In genomic region chr18:22670914-22671313, GRCh38 we compare ENCODE assay signal across 2 cellular contexts.
TF ChIP-seq lines count a peak whose summit lies in the region.

No MANE protein-coding gene starts in this region.

TF ChIP-seq in SK-N-SH, 30 proteins besides CTCF, POLR2A, EP300 and RAD21 (continued from another document):
- TF ChIP-seq MXI1 (IDR thresholded peaks at IDR 0.05; ENCODE audit: low read depth, low read length) (no peak), ELF1 (IDR thresholded peaks at IDR 0.05) (no peak), FOSL2 (IDR thresholded peaks at IDR 0.05; ENCODE audit: borderline replicate concordance, low read depth) (no peak), GABPA (IDR thresholded peaks at IDR 0.05; ENCODE audit: low read depth) (no peak), JUND (IDR thresholded peaks at IDR 0.05) (no peak), GATA2 (CRISPR knock-in tag; IDR thresholded peaks at IDR 0.05) (no peak), SIN3A (IDR thresholded peaks at IDR 0.05; ENCODE audit: borderline replicate concordance, low read depth, low read length) (no peak)

TF ChIP-seq in SK-N-SH treated with all-trans-retinoic acid at 6 μM for 48 hours, 23 proteins besides CTCF, POLR2A, EP300 and RAD21 (continued from another document):
- TF ChIP-seq CREB5 (CRISPR knock-in tag; IDR thresholded peaks at IDR 0.05; ENCODE audit: low read depth) = no peak
- TF ChIP-seq GLIS3 (CRISPR knock-in tag; IDR thresholded peaks at IDR 0.05) = no peak
- TF ChIP-seq ZNF70 (CRISPR knock-in tag; IDR thresholded peaks at IDR 0.05) = no peak
- TF ChIP-seq PPARA (CRISPR knock-in tag; IDR thresholded peaks at IDR 0.05; ENCODE audit: borderline replicate concordance) = no peak
- TF ChIP-seq ZNF8 (CRISPR knock-in tag; IDR thresholded peaks at IDR 0.05) = no peak
- TF ChIP-seq ESRRG (CRISPR knock-in tag; IDR thresholded peaks at IDR 0.05) = no peak
- no peak for TF ChIP-seq SNAI2 (CRISPR knock-in tag; IDR thresholded peaks at IDR 0.05)
- TF ChIP-seq PATZ1 (CRISPR knock-in tag; IDR thresholded peaks at IDR 0.05; ENCODE audit: borderline replicate concordance) = no peak
TF ChIP-seq in SK-N-SH treated with all-trans-retinoic acid at 6 μM for 48 hours: peak in this region for 0.
